In the genomic region with DNA sequence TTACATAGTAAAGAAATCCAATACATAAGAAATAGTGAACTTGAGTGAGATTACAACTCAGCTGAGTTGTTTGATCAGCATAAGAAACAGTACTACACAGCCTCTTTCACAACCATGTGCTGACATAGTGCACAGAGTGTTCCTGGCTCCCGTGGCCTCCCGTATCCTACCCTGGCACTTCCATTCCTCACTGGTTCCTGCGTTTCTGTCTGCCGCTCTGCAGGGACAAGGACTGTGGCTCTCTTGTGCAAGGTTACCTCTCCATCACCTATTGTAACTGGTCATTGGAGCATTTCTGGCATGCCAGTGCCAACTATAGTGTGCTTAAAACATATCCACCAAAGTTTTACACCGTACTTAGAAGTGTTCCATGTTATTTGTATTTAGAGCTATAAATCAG, we compare ENCODE assay signal across 9 cellular contexts. TPM values are rescaled to one million over a fixed set of nuclear protein-coding genes. Genes with fewer than 3 reads are reported as not detected.
DNase-seq lines count a peak whose midpoint lies in the region; ATAC-seq and TF ChIP-seq lines count a peak whose summit lies in the region.
"Had no signal": no experiment of that assay in that cellular context is flagged by ENCODE, and none has a peak within 500 bp of the region (broad histone marks: within the 10 kb centered on the region; RNA-seq: fewer than 3 reads in every experiment).

No MANE protein-coding gene starts in this region.

- no peak for TF ChIP-seq CTCF in mammary epithelial cell (conservative IDR thresholded peaks at IDR 0.05 in 1 of 2, IDR thresholded peaks at IDR 0.05 in 1 of 2; ENCODE audit: extremely low read depth in 1 of 2, insufficient read depth in 1 of 2, low read depth in 1 of 2, low read length in 2 of 2)
- no peak for TF ChIP-seq CTCF in left lung (IDR thresholded peaks at IDR 0.05)
- no peak for TF ChIP-seq CTCF in upper lobe of left lung (IDR thresholded peaks at IDR 0.05)

- peak overlapping the region; percentile 26 to 34 for H3K27ac Mint-ChIP-seq in activated naive CD4-positive, alpha-beta T cell treated with anti-CD3 and anti-CD28 coated beads, Interleukin-2, amount 50 U/mL, for 72 hours
- no peak overlapping the region for H3K27ac Mint-ChIP-seq in activated naive CD4-positive, alpha-beta T cell treated with anti-CD3 and anti-CD28 coated beads, Interleukin-2, amount 10 ng/mL, durations not matched to agents 7 days and 5 days
- H3K27ac Mint-ChIP-seq in immature natural killer cell = peak overlapping the region in 1 of 6 donors; percentile 9
- H3K27ac Mint-ChIP-seq: naive B cell had no signal

- no peaks in the 10 kb centered on the region for H3K36me3 Mint-ChIP-seq in activated naive CD4-positive, alpha-beta T cell treated with anti-CD3 and anti-CD28 coated beads, Interleukin-2, amount 50 U/mL, for 72 hours
- no peaks in the 10 kb centered on the region for H3K36me3 Mint-ChIP-seq in activated naive CD4-positive, alpha-beta T cell treated with anti-CD3 and anti-CD28 coated beads, Interleukin-2, amount 10 ng/mL, durations not matched to agents 7 days and 5 days
- H3K36me3 Mint-ChIP-seq in immature natural killer cell = no peaks in the 10 kb centered on the region
- H3K36me3 Mint-ChIP-seq: naive B cell had no signal

- H3K4me3 ChIP-seq in mammary epithelial cell (replicated peaks in 1 of 3; ENCODE audit: insufficient read depth in 1 of 3, low read depth in 2 of 3, low read length in 3 of 3) = no peak overlapping the region
- no peak overlapping the region for H3K4me3 ChIP-seq in left lung
- H3K4me3 ChIP-seq in upper lobe of left lung = no peak overlapping the region

- no peaks in the 10 kb centered on the region for H3K27me3 Mint-ChIP-seq in activated naive CD4-positive, alpha-beta T cell treated with anti-CD3 and anti-CD28 coated beads, Interleukin-2, amount 10 ng/mL, durations not matched to agents 7 days and 5 days
- peaks cover 0 to 3% (median 2%) of the 10 kb centered on the region in 3 donors for H3K27me3 Mint-ChIP-seq in immature natural killer cell (ENCODE audit: low read depth in 3 of 3)
- H3K27me3 Mint-ChIP-seq: naive B cell had no signal

- H3K9me3 ChIP-seq in mammary epithelial cell (replicated peaks; ENCODE audit: insufficient read depth, low read length) (no peaks in the 10 kb centered on the region), left lung (no peaks in the 10 kb centered on the region), upper lobe of left lung (no peaks in the 10 kb centered on the region)

- TF ChIP-seq EP300 in upper lobe of left lung (IDR thresholded peaks at IDR 0.05) = peak in 1 of 4 donors; percentile 63

- in situ Hi-C loops in mammary epithelial cell (cut with MboI; ENCODE audit: low sequenced_read_pairs in 2 of 2) = loop anchor here (5.0 to 25.0 kb wide), 4 partner anchors 44 to 654 kb away; a partner anchor contains a TSS

- peaks cover 0 to 6% of the 10 kb centered on the region in 2 donors for H3K9me3 Mint-ChIP-seq in activated naive CD4-positive, alpha-beta T cell treated with anti-CD3 and anti-CD28 coated beads, Interleukin-2, amount 50 U/mL, for 72 hours
- H3K9me3 Mint-ChIP-seq in activated naive CD4-positive, alpha-beta T cell treated with anti-CD3 and anti-CD28 coated beads, Interleukin-2, amount 10 ng/mL, durations not matched to agents 7 days and 5 days = no peaks in the 10 kb centered on the region
- H3K9me3 Mint-ChIP-seq in immature natural killer cell = no peaks in the 10 kb centered on the region
- H3K9me3 Mint-ChIP-seq: naive B cell had no signal

- 47% methylated on average over 5 of the region's 5 CpGs for WGBS in mammary epithelial cell (ENCODE audit: low coverage, missing lambda C conversion rate)
- 43 to 46% methylated on average over 5 of the region's 5 CpGs for WGBS in upper lobe of left lung, 2 donors

- no peak overlapping the region for H3K4me3 Mint-ChIP-seq in activated naive CD4-positive, alpha-beta T cell treated with anti-CD3 and anti-CD28 coated beads, Interleukin-2, amount 10 ng/mL, durations not matched to agents 7 days and 5 days
- no peak overlapping the region for H3K4me3 Mint-ChIP-seq in immature natural killer cell
- H3K4me3 Mint-ChIP-seq: naive B cell had no signal

- no TSS peak for BruUV-seq in mammary epithelial cell (replicated peaks; lab: Mats Ljungman, UMichigan)

- TF ChIP-seq POLR2A in upper lobe of left lung (IDR thresholded peaks at IDR 0.05) = peak in 1 of 4 donors; percentile 24

- peak overlapping the region; percentile 37 for H3K4me2 ChIP-seq in mammary epithelial cell (ENCODE audit: insufficient read depth, low read depth, low read length)

- peak; percentile 54 to 60 for ATAC-seq in activated naive CD4-positive, alpha-beta T cell treated with anti-CD3 and anti-CD28 coated beads, Interleukin-2, amount 50 U/mL, for 72 hours
- peak; percentile 93 for ATAC-seq in left lung
- ATAC-seq in upper lobe of left lung (ENCODE audit: low FRiP score in 2 of 2) = peak; percentile 76 to 87
- no peak for ATAC-seq in HG02642 (IDR thresholded peaks at IDR 0.05; ENCODE audit: poor library complexity, unreplicated experiment)

- CTCF ChIA-PET in activated naive CD4-positive, alpha-beta T cell treated with anti-CD3 and anti-CD28 coated beads, Interleukin-2, amount 10 ng/mL, durations not matched to agents 7 days and 5 days (lab: Charles Lee) = interaction anchor here (0.7 to 4.0 kb wide), 24 partner anchors 10 to 709 kb away, joined by 3 to 68 read pairs (median 5); no protein-coding TSS in a partner anchor
- CTCF ChIA-PET in mammary epithelial cell (lab: Charles Lee; ENCODE audit: low non-redundant PET) = interaction anchor here (0.5 to 1.8 kb wide), 7 partner anchors 37 to 795 kb away, joined by 3 to 20 read pairs (median 6); no protein-coding TSS in a partner anchor

- H2AFZ ChIP-seq in mammary epithelial cell (ENCODE audit: low read depth, low read length) = peak overlapping the region; percentile 70

- peaks cover 19% of the 10 kb centered on the region for H3K4me1 Mint-ChIP-seq in activated naive CD4-positive, alpha-beta T cell treated with anti-CD3 and anti-CD28 coated beads, Interleukin-2, amount 10 ng/mL, durations not matched to agents 7 days and 5 days
- H3K4me1 Mint-ChIP-seq in immature natural killer cell = peaks cover 4 to 7% of the 10 kb centered on the region in 2 donors

- H3K36me3 ChIP-seq in mammary epithelial cell (ENCODE audit: insufficient read depth, low read length) = no peaks in the 10 kb centered on the region
- H3K36me3 ChIP-seq in left lung = no peaks in the 10 kb centered on the region
- H3K36me3 ChIP-seq in upper lobe of left lung = no peaks in the 10 kb centered on the region

- H3K4me1 ChIP-seq in mammary epithelial cell (ENCODE audit: insufficient read depth, low read length) (peaks cover 24% of the 10 kb centered on the region), left lung (peaks cover 0 to 7% of the 10 kb centered on the region in 2 donors), upper lobe of left lung (peaks cover 3 to 10% (median 8%) of the 10 kb centered on the region in 4 donors)

- no peaks in the 10 kb centered on the region for H4K20me1 ChIP-seq in mammary epithelial cell (ENCODE audit: insufficient read depth, low read length)

- intact Hi-C loops in mammary epithelial cell (cut with micrococcal nuclease) = loop anchor here (1.0 to 10.0 kb wide), 5 partner anchors 46 to 804 kb away; a partner anchor contains a TSS
- intact Hi-C loops in left lung (cut with DNase I) = loop anchor here in 1 of 2 donors (10.0 kb wide), 2 partner anchors 272 to 362 kb away; no protein-coding TSS in a partner anchor

- H3K9ac ChIP-seq in mammary epithelial cell (ENCODE audit: insufficient read depth, low read length) = no peak overlapping the region

- H3K27ac ChIP-seq in mammary epithelial cell (ENCODE audit: insufficient read depth, low read depth, low read length) = no peak overlapping the region
- no peak overlapping the region for H3K27ac ChIP-seq in left lung
- peak overlapping the region in 1 of 4 donors; percentile 0 for H3K27ac ChIP-seq in upper lobe of left lung

- H3K27me3 ChIP-seq in mammary epithelial cell (ENCODE audit: insufficient read depth, low read length) (no peaks in the 10 kb centered on the region), left lung (no peaks in the 10 kb centered on the region), upper lobe of left lung (no peaks in the 10 kb centered on the region)

- dilution Hi-C loops in mammary epithelial cell (cut with HindIII; ENCODE audit: low sequenced_read_pairs) = no loop called here

- H3K79me2 ChIP-seq in mammary epithelial cell (ENCODE audit: insufficient read depth, low read length) = no peaks in the 10 kb centered on the region

- DNase-seq in activated naive CD4-positive, alpha-beta T cell treated with anti-CD3 and anti-CD28 coated beads, Interleukin-2, amount 50 U/mL, for 72 hours (ENCODE audit: low spot score in 2 of 2) = no peak
- no peak for DNase-seq in activated naive CD4-positive, alpha-beta T cell treated with anti-CD3 and anti-CD28 coated beads, Interleukin-2, amount 10 ng/mL, durations not matched to agents 7 days and 5 days
- DNase-seq in mammary epithelial cell = peak; percentile 17
- peak; percentile 37 to 44 for DNase-seq in left lung
- peak in 1 of 2 donors; percentile 83 for DNase-seq in upper lobe of left lung
- DNase-seq in immature natural killer cell = no peak
- no peak for DNase-seq in NCI-H524 treated with DMSO at 0.1 percent for 48 hours (lab: John Stamatoyannopoulos, UW)

RNA-seq across cellular contexts. Expression of a gene that starts 46.3 kb away (rescaled TPM):
- 100 to 1,000 TPM in 1 of 2 donors, 10 to 100 TPM in 1; 92.5 to 149 TPM for total RNA-seq in activated naive CD4-positive, alpha-beta T cell treated with anti-CD3 and anti-CD28 coated beads, Interleukin-2, amount 50 U/mL, for 72 hours
- total RNA-seq in mammary epithelial cell = 10 to 100 TPM in 1 of 2 donors, 1 to 10 TPM in 1; 2.3 to 10.3 TPM
- polyA plus RNA-seq in mammary epithelial cell = 3.3 TPM
- 0.67 TPM for polyA minus RNA-seq in mammary epithelial cell
- 1 to 10 TPM; 4.8 to 8.1 TPM for total RNA-seq in left lung
- 10 to 100 TPM in 3 of 6 donors, 1 to 10 TPM in 3; 4.6 to 53.4 (median 11.7) TPM for total RNA-seq in upper lobe of left lung
- 10 to 100 TPM in 1 of 3 donors, 1 to 10 TPM in 2; 3.2 to 26.4 (median 7.4) TPM for polyA plus RNA-seq in immature natural killer cell

RNA-seq across cellular contexts. Expression of a gene that starts 46.7 kb away (rescaled TPM):
- 10 to 100 TPM; 11.8 to 39.2 TPM for total RNA-seq in activated naive CD4-positive, alpha-beta T cell treated with anti-CD3 and anti-CD28 coated beads, Interleukin-2, amount 50 U/mL, for 72 hours
- total RNA-seq in mammary epithelial cell = 100 to 1,000 TPM in 1 of 2 donors, 10 to 100 TPM in 1; 96.1 to 241 TPM
- 48.8 TPM for polyA plus RNA-seq in mammary epithelial cell
- polyA minus RNA-seq in mammary epithelial cell = 39.9 TPM
- 10 to 100 TPM; 15.4 to 17.6 TPM for total RNA-seq in left lung
- 10 to 100 TPM; 16.8 to 27.0 (median 22.2) TPM for total RNA-seq in upper lobe of left lung
- polyA plus RNA-seq in immature natural killer cell = 10 to 100 TPM in 2 of 3 donors, 1 to 10 TPM in 1; 6.5 to 13.3 (median 12.9) TPM

Comparison
In these comparisons a context has a peak if more than half of its experiments do, and no peak if none do; other contexts are left out.
1. DNase-seq: peak in mammary epithelial cell (single experiment) and left lung (2 of 2); none in activated naive CD4-positive, alpha-beta T cell treated with anti-CD3 and anti-CD28 coated beads, Interleukin-2, amount 50 U/mL, for 72 hours (0 of 2), activated naive CD4-positive, alpha-beta T cell treated with anti-CD3 and anti-CD28 coated beads, Interleukin-2, amount 10 ng/mL, durations not matched to agents 7 days and 5 days (single experiment), immature natural killer cell (0 of 3) and NCI-H524 treated with DMSO at 0.1 percent for 48 hours (single experiment).